ENCODE assay signal across 11 cellular contexts in genomic region chr7:64559206-64559605, GRCh38. TPM values are rescaled to one million over a fixed set of nuclear protein-coding genes. Genes with fewer than 3 reads are reported as not detected.
DNase-seq lines count a peak whose midpoint lies in the region; ATAC-seq and TF ChIP-seq lines count a peak whose summit lies in the region.
"Had no signal": no experiment of that assay in that cellular context is flagged by ENCODE, and none has a peak within 500 bp of the region (broad histone marks: within the 10 kb centered on the region; RNA-seq: fewer than 3 reads in every experiment).

No MANE protein-coding gene starts in this region.

- 23% methylated on average over 5 of the region's 5 CpGs for WGBS in prostate gland
- 83 to 97% methylated on average over 1 to 5 of the region's 5 CpGs for WGBS in endodermal cell (ENCODE audit: insufficient coverage in 1 of 2, insufficient read length in 1 of 2), 2 experiments

- H3K27ac ChIP-seq in prostate gland: peak overlapping the region; percentile 35 to 67
- no peak overlapping the region for H3K27ac ChIP-seq in endodermal cell (ENCODE audit: low read depth, low read length)

- H3K9me3 ChIP-seq in prostate gland: no peaks in the 10 kb centered on the region
- peaks cover 31% of the 10 kb centered on the region for H3K9me3 ChIP-seq in endodermal cell (ENCODE audit: control insufficient read depth, low read length)

- H3K4me3 ChIP-seq in fibroblast of pulmonary artery (replicated peaks; ENCODE audit: low read depth, low read length) (no peak overlapping the region), prostate gland (no peak overlapping the region), endodermal cell (ENCODE audit: low read length) (no peak overlapping the region)

- H3K4me1 ChIP-seq in prostate gland (replicated peaks): no peaks in the 10 kb centered on the region
- no peaks in the 10 kb centered on the region for H3K4me1 ChIP-seq in endodermal cell (ENCODE audit: control insufficient read depth, insufficient read depth, low read length)

- ATAC-seq in GM19328 (IDR thresholded peaks at IDR 0.05; ENCODE audit: unreplicated experiment) (no peak), GM21737 (IDR thresholded peaks at IDR 0.05; ENCODE audit: unreplicated experiment) (no peak)

- peaks cover 37% of the 10 kb centered on the region for H3K36me3 Mint-ChIP-seq in endodermal cell (ENCODE audit: low read depth)

- no peak overlapping the region for H3K4me3 Mint-ChIP-seq in endodermal cell
- H3K4me3 Mint-ChIP-seq: activated CD4-positive, alpha-beta memory T cell treated with anti-CD3 and anti-CD28 coated beads, Interleukin-2, amount 10 ng/mL, durations not matched to agents 7 days and 5 days had no signal

- no peaks in the 10 kb centered on the region for H3K27me3 ChIP-seq in prostate gland (replicated peaks; ENCODE audit: insufficient read depth)
- no peaks in the 10 kb centered on the region for H3K27me3 ChIP-seq in endodermal cell (ENCODE audit: control insufficient read depth, insufficient read depth, low read length, poor library complexity, severe bottlenecking)

- H3K27ac Mint-ChIP-seq in endodermal cell: no peak overlapping the region
- H3K27ac Mint-ChIP-seq: activated CD4-positive, alpha-beta memory T cell treated with anti-CD3 and anti-CD28 coated beads, Interleukin-2, amount 10 ng/mL, durations not matched to agents 7 days and 5 days had no signal

- DNase-seq in COLO668 (lab: John Stamatoyannopoulos, UW; ENCODE audit: unreplicated experiment) (peak; percentile 26), RPMI7951 (ENCODE audit: low read depth) (peak; percentile 41), fibroblast of pulmonary artery (ENCODE audit: low read depth) (peak; percentile 61), prostate gland (ENCODE audit: low spot score) (peak; percentile 46), NK-92 (lab: John Stamatoyannopoulos, UW; ENCODE audit: unreplicated experiment) (no peak), endodermal cell (no peak)
- DNase-seq: activated CD4-positive, alpha-beta memory T cell treated with anti-CD3 and anti-CD28 coated beads, Interleukin-2, amount 10 ng/mL, durations not matched to agents 7 days and 5 days; kidney; SHP77 treated with DMSO at 0.1 percent for 48 hours had no signal

- intact Hi-C loops in prostate gland (cut with DNase I): loop anchor here (5.0 kb wide), 1 partner anchor 247 kb away; the partner anchor contains the start of gene ZNF736

- no peak for TF ChIP-seq POLR2A in prostate gland (IDR thresholded peaks at IDR 0.05)

- no peaks in the 10 kb centered on the region for H3K4me1 Mint-ChIP-seq in endodermal cell

- H3K9me3 Mint-ChIP-seq in endodermal cell: peaks cover 79% of the 10 kb centered on the region

- H3K36me3 ChIP-seq in prostate gland (no peaks in the 10 kb centered on the region), endodermal cell (ENCODE audit: control insufficient read depth, insufficient read depth, low read length) (peaks cover 44% of the 10 kb centered on the region)

- no peak for TF ChIP-seq CTCF in fibroblast of pulmonary artery (IDR thresholded peaks at IDR 0.05; ENCODE audit: low read length, missing control alignments)
- TF ChIP-seq CTCF in prostate gland (IDR thresholded peaks at IDR 0.05): no peak
- no peak for TF ChIP-seq CTCF in endodermal cell (conservative IDR thresholded peaks at IDR 0.05)

- no peaks in the 10 kb centered on the region for H3K27me3 Mint-ChIP-seq in endodermal cell (ENCODE audit: insufficient read depth)
- H3K27me3 Mint-ChIP-seq: activated CD4-positive, alpha-beta memory T cell treated with anti-CD3 and anti-CD28 coated beads, Interleukin-2, amount 10 ng/mL, durations not matched to agents 7 days and 5 days had no signal

- no peak overlapping the region for H3K9ac ChIP-seq in endodermal cell (ENCODE audit: extremely low read depth, low read length, poor library complexity, severe bottlenecking)

RNA-seq across cellular contexts. Expression of gene ZNF680, which starts 3.7 kb away (rescaled TPM):
- 18.4 and 20.2 TPM in 2 replicates for total RNA-seq in RPMI7951 (2014; rRNA removed; shearing (Covaris generic))
- 10 to 100 TPM; 17.6 to 48.2 TPM for total RNA-seq in prostate gland
- total RNA-seq in endodermal cell: 10 to 100 TPM; 14.6 to 19.5 TPM
- polyA plus RNA-seq in endodermal cell (2013, experiment 1 of 2): 18.1 TPM
- 21.4 TPM for polyA plus RNA-seq in endodermal cell (2013, experiment 2 of 2)

Comparison
In these comparisons a context has a peak if more than half of its experiments do, and no peak if none do; other contexts are left out.
1. DNase-seq: peak in COLO668 (single experiment), RPMI7951 (single experiment), fibroblast of pulmonary artery (single experiment) and prostate gland (single experiment); none in NK-92 (single experiment) and endodermal cell (single experiment).